Comparison of ENCODE assay signal across 1 cellular context in genomic region chr2:202327887-202328286, GRCh38.
TF ChIP-seq lines count a peak whose summit lies in the region.

No MANE protein-coding gene starts in this region.

TF ChIP-seq in HepG2, 621 proteins besides CTCF, POLR2A, EP300 and RAD21:
- TF ChIP-seq HNRNPK (IDR thresholded peaks at IDR 0.05; ENCODE audit: low read depth, low read length, poor library complexity, severe bottlenecking): no peak
- TF ChIP-seq U2AF1 (optimal IDR thresholded peaks at IDR 0.05; ENCODE audit: low read depth, low read length): no peak
- TF ChIP-seq USF2 (IDR thresholded peaks at IDR 0.05; ENCODE audit: low read depth, low read length): no peak
- no peak for TF ChIP-seq USF2 (CRISPR knock-in tag; IDR thresholded peaks at IDR 0.05; ENCODE audit: borderline replicate concordance)
- TF ChIP-seq ZNF75D (CRISPR knock-in tag; IDR thresholded peaks at IDR 0.05; ENCODE audit: borderline replicate concordance): no peak
- no peak for TF ChIP-seq ZNF235 (CRISPR knock-in tag; IDR thresholded peaks at IDR 0.05; ENCODE audit: borderline replicate concordance)
- TF ChIP-seq PHF8 (CRISPR knock-in tag; IDR thresholded peaks at IDR 0.05): no peak
- TF ChIP-seq NBN (conservative IDR thresholded peaks at IDR 0.05): no peak
- TF ChIP-seq PHF20 (CRISPR knock-in tag; IDR thresholded peaks at IDR 0.05): no peak
- TF ChIP-seq KDM4B (CRISPR knock-in tag; IDR thresholded peaks at IDR 0.05): no peak
- TF ChIP-seq SPEN (CRISPR knock-in tag; IDR thresholded peaks at IDR 0.05; ENCODE audit: low read depth): no peak
- TF ChIP-seq KIAA2018 (CRISPR knock-in tag; IDR thresholded peaks at IDR 0.05; ENCODE audit: borderline replicate concordance): no peak
